In genomic region chr12:7190268-7191055, GRCh38 we compare ENCODE assay signal across 1 cellular context.
TF ChIP-seq lines count a peak whose summit lies in the region.

No MANE protein-coding gene starts in this region.

TF ChIP-seq in WTC11, 78 proteins besides CTCF, POLR2A, EP300 and RAD21 (continued from another document):
- no peak for TF ChIP-seq PRDM15 (CRISPR knock-in tag; IDR thresholded peaks at IDR 0.05)
- TF ChIP-seq, protein P1, sequence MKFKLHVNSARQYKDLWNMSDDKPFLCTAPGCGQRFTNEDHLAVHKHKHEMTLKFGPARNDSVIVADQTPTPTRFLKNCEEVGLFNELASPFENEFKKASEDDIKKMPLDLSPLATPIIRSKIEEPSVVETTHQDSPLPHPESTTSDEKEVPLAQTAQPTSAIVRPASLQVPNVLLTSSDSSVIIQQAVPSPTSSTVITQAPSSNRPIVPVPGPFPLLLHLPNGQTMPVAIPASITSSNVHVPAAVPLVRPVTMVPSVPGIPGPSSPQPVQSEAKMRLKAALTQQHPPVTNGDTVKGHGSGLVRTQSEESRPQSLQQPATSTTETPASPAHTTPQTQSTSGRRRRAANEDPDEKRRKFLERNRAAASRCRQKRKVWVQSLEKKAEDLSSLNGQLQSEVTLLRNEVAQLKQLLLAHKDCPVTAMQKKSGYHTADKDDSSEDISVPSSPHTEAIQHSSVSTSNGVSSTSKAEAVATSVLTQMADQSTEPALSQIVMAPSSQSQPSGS (CRISPR knock-in tag; IDR thresholded peaks at IDR 0.05; ENCODE audit: borderline replicate concordance, low read depth): no peak
- no peak for TF ChIP-seq ZNF219 (CRISPR knock-in tag; IDR thresholded peaks at IDR 0.05; ENCODE audit: borderline replicate concordance)
- no peak for TF ChIP-seq ZBTB21 (CRISPR knock-in tag; IDR thresholded peaks at IDR 0.05; ENCODE audit: borderline replicate concordance)
- no peak for TF ChIP-seq ESRRA (CRISPR knock-in tag; IDR thresholded peaks at IDR 0.05; ENCODE audit: borderline replicate concordance)
- no peak for TF ChIP-seq FOXJ3 (CRISPR knock-in tag; IDR thresholded peaks at IDR 0.05; ENCODE audit: borderline replicate concordance)
- no peak for TF ChIP-seq ELF4 (CRISPR knock-in tag; IDR thresholded peaks at IDR 0.05; ENCODE audit: low read depth)
- no peak for TF ChIP-seq ZMAT4 (CRISPR knock-in tag; IDR thresholded peaks at IDR 0.05)
- no peak for TF ChIP-seq GRHL2 (CRISPR knock-in tag; IDR thresholded peaks at IDR 0.05; ENCODE audit: insufficient replicate concordance, severe bottlenecking)
- TF ChIP-seq ZNF121 (CRISPR knock-in tag; IDR thresholded peaks at IDR 0.05): no peak
- no peak for TF ChIP-seq CBFB (CRISPR knock-in tag; IDR thresholded peaks at IDR 0.05; ENCODE audit: low read depth)
- TF ChIP-seq ATF1 (CRISPR knock-in tag; IDR thresholded peaks at IDR 0.05): no peak
- TF ChIP-seq, protein P2, sequence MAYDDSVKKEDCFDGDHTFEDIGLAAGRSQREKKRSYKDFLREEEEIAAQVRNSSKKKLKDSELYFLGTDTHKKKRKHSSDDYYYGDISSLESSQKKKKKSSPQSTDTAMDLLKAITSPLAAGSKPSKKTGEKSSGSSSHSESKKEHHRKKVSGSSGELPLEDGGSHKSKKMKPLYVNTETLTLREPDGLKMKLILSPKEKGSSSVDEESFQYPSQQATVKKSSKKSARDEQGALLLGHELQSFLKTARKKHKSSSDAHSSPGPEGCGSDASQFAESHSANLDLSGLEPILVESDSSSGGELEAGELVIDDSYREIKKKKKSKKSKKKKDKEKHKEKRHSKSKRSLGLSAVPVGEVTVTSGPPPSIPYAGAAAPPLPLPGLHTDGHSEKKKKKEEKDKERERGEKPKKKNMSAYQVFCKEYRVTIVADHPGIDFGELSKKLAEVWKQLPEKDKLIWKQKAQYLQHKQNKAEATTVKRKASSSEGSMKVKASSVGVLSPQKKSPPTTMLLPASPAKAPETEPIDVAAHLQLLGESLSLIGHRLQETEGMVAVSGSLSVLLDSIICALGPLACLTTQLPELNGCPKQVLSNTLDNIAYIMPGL (CRISPR knock-in tag; IDR thresholded peaks at IDR 0.05): no peak
- TF ChIP-seq, protein P3, sequence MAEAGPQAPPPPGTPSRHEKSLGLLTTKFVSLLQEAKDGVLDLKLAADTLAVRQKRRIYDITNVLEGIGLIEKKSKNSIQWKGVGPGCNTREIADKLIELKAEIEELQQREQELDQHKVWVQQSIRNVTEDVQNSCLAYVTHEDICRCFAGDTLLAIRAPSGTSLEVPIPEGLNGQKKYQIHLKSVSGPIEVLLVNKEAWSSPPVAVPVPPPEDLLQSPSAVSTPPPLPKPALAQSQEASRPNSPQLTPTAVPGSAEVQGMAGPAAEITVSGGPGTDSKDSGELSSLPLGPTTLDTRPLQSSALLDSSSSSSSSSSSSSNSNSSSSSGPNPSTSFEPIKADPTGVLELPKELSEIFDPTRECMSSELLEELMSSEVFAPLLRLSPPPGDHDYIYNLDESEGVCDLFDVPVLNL (CRISPR knock-in tag; IDR thresholded peaks at IDR 0.05; ENCODE audit: borderline replicate concordance, low read depth): no peak
- no peak for TF ChIP-seq ZNF232 (CRISPR knock-in tag; IDR thresholded peaks at IDR 0.05)
- TF ChIP-seq SP1 (CRISPR knock-in tag; conservative IDR thresholded peaks at IDR 0.05): no peak
- TF ChIP-seq FOXK1 (CRISPR knock-in tag; IDR thresholded peaks at IDR 0.05): no peak
- TF ChIP-seq NR1H2 (CRISPR knock-in tag; IDR thresholded peaks at IDR 0.05): no peak
